In the genomic region with DNA sequence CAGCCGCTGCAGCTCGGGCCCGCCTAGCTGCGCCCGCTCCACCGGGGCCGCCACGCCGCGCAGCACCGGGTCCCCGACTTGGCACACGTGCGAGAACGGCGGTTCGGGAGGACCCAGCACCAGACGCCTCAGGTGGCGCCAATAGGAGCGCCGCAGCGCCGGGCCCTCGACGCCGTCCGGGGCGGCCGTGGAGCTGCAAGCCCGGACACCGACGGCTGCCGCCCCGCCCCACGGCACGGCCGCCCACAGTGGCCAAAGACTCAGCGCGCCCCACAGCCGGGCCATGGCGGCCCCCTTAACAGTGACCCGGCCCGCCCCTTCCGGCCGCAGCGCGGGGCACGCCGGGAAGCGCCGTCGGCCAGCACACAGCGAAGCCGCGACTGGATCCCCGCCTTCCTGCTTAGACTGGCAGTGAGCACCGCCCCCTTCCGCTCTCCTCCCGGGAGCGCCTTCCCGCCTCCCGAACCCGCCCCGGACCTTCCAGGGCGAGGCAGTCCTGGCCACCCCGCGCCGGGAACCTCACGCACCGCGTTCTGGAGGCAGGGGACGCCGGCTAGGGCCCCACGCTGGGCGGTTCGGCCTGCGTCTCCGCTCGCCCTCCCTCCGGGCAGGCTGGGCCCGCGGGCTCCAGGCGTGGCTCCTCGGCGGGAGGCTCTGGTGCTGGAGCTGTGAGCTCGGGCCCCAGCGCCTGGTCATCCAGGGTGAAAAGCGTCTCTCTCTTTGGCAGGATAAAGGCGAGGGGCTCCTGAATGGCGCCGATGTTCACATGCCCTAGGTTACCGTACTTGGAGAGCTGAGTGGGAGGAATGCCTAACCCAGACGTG, we compare ENCODE assay signal across 1 cellular context.
TF ChIP-seq lines count a peak whose summit lies in the region.

A gene with protein sequence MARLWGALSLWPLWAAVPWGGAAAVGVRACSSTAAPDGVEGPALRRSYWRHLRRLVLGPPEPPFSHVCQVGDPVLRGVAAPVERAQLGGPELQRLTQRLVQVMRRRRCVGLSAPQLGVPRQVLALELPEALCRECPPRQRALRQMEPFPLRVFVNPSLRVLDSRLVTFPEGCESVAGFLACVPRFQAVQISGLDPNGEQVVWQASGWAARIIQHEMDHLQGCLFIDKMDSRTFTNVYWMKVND (minus strand): TSS at position 303 of the 824 bp plus-strand sequence. CDS start 18 bp downstream, at position 285.

TF ChIP-seq in GM12878, 131 proteins besides CTCF, POLR2A, EP300 and RAD21 (continued from another document and continues in another):
- TF ChIP-seq, protein P1, sequence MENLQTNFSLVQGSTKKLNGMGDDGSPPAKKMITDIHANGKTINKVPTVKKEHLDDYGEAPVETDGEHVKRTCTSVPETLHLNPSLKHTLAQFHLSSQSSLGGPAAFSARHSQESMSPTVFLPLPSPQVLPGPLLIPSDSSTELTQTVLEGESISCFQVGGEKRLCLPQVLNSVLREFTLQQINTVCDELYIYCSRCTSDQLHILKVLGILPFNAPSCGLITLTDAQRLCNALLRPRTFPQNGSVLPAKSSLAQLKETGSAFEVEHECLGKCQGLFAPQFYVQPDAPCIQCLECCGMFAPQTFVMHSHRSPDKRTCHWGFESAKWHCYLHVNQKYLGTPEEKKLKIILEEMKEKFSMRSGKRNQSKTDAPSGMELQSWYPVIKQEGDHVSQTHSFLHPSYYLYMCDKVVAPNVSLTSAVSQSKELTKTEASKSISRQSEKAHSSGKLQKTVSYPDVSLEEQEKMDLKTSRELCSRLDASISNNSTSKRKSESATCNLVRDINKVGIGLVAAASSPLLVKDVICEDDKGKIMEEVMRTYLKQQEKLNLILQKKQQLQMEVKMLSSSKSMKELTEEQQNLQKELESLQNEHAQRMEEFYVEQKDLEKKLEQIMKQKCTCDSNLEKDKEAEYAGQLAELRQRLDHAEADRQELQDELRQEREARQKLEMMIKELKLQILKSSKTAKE (IDR thresholded peaks at IDR 0.05; ENCODE audit: low read depth, poor library complexity, severe bottlenecking), result no peak
- TF ChIP-seq, protein P2, sequence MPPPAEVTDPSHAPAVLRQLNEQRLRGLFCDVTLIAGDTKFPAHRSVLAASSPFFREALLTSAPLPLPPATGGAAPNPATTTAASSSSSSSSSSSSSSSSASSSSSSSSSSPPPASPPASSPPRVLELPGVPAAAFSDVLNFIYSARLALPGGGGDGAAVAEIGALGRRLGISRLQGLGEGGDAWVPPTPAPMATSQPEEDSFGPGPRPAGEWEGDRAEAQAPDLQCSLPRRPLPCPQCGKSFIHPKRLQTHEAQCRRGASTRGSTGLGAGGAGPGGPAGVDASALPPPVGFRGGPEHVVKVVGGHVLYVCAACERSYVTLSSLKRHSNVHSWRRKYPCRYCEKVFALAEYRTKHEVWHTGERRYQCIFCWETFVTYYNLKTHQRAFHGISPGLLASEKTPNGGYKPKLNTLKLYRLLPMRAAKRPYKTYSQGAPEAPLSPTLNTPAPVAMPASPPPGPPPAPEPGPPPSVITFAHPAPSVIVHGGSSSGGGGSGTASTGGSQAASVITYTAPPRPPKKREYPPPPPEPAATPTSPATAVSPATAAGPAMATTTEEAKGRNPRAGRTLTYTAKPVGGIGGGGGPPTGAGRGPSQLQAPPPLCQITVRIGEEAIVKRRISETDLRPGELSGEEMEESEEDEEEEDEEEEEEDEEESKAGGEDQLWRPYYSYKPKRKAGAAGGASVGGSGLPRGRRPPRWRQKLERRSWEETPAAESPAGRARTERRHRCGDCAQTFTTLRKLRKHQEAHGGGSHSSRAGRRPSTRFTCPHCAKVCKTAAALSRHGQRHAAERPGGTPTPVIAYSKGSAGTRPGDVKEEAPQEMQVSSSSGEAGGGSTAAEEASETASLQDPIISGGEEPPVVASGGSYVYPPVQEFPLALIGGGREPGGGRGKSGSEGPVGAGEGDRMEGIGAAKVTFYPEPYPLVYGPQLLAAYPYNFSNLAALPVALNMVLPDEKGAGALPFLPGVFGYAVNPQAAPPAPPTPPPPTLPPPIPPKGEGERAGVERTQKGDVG (CRISPR knock-in tag; IDR thresholded peaks at IDR 0.05), result no peak
- TF ChIP-seq, protein P3, sequence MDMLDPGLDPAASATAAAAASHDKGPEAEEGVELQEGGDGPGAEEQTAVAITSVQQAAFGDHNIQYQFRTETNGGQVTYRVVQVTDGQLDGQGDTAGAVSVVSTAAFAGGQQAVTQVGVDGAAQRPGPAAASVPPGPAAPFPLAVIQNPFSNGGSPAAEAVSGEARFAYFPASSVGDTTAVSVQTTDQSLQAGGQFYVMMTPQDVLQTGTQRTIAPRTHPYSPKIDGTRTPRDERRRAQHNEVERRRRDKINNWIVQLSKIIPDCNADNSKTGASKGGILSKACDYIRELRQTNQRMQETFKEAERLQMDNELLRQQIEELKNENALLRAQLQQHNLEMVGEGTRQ (IDR thresholded peaks at IDR 0.05; ENCODE audit: borderline replicate concordance, low read depth, low read length), result no peak
- no peak for TF ChIP-seq SRF (IDR thresholded peaks at IDR 0.05; ENCODE audit: low read depth in 2 of 2, low read length in 2 of 2)
- TF ChIP-seq RBBP5 (conservative IDR thresholded peaks at IDR 0.05), result no peak
- TF ChIP-seq, protein P4, sequence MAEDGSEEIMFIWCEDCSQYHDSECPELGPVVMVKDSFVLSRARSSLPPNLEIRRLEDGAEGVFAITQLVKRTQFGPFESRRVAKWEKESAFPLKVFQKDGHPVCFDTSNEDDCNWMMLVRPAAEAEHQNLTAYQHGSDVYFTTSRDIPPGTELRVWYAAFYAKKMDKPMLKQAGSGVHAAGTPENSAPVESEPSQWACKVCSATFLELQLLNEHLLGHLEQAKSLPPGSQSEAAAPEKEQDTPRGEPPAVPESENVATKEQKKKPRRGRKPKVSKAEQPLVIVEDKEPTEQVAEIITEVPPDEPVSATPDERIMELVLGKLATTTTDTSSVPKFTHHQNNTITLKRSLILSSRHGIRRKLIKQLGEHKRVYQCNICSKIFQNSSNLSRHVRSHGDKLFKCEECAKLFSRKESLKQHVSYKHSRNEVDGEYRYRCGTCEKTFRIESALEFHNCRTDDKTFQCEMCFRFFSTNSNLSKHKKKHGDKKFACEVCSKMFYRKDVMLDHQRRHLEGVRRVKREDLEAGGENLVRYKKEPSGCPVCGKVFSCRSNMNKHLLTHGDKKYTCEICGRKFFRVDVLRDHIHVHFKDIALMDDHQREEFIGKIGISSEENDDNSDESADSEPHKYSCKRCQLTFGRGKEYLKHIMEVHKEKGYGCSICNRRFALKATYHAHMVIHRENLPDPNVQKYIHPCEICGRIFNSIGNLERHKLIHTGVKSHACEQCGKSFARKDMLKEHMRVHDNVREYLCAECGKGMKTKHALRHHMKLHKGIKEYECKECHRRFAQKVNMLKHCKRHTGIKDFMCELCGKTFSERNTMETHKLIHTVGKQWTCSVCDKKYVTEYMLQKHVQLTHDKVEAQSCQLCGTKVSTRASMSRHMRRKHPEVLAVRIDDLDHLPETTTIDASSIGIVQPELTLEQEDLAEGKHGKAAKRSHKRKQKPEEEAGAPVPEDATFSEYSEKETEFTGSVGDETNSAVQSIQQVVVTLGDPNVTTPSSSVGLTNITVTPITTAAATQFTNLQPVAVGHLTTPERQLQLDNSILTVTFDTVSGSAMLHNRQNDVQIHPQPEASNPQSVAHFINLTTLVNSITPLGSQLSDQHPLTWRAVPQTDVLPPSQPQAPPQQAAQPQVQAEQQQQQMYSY (CRISPR knock-in tag; IDR thresholded peaks at IDR 0.05), result no peak
- TF ChIP-seq ZZZ3 (IDR thresholded peaks at IDR 0.05; ENCODE audit: control insufficient read depth, insufficient read length, low read depth), result no peak
- no peak for TF ChIP-seq RAD51 (IDR thresholded peaks at IDR 0.05)
- peak; percentile 61; the same call in 1 of the 2 replicates for TF ChIP-seq GATAD2B (conservative IDR thresholded peaks at IDR 0.05; ENCODE audit: low read depth)
- no peak for TF ChIP-seq TCF7 (IDR thresholded peaks at IDR 0.05; ENCODE audit: borderline replicate concordance)
- no peak for TF ChIP-seq CBX3 (IDR thresholded peaks at IDR 0.05; ENCODE audit: borderline replicate concordance, low read depth)
- TF ChIP-seq, protein P5, sequence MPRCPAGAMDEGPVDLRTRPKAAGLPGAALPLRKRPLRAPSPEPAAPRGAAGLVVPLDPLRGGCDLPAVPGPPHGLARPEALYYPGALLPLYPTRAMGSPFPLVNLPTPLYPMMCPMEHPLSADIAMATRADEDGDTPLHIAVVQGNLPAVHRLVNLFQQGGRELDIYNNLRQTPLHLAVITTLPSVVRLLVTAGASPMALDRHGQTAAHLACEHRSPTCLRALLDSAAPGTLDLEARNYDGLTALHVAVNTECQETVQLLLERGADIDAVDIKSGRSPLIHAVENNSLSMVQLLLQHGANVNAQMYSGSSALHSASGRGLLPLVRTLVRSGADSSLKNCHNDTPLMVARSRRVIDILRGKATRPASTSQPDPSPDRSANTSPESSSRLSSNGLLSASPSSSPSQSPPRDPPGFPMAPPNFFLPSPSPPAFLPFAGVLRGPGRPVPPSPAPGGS (IDR thresholded peaks at IDR 0.05; ENCODE audit: borderline replicate concordance, insufficient read depth, low read depth, low read length, poor library complexity, severe bottlenecking), result peak; percentile 81
- TF ChIP-seq PAX8 (IDR thresholded peaks at IDR 0.05), result no peak
- TF ChIP-seq MXI1 (IDR thresholded peaks at IDR 0.05; ENCODE audit: low read depth, low read length), result no peak; the same call in 1 of the 2 replicates
- TF ChIP-seq DPF2 (IDR thresholded peaks at IDR 0.05), result peak; percentile 84
- TF ChIP-seq ZNF24 (IDR thresholded peaks at IDR 0.05), result peak; percentile 40; the same call in 1 of the 2 replicates
- TF ChIP-seq NFIC (IDR thresholded peaks at IDR 0.05; ENCODE audit: low read depth, low read length), result no peak
- no peak for TF ChIP-seq CHD4 (IDR thresholded peaks at IDR 0.05)
- no peak for TF ChIP-seq KDM1A (IDR thresholded peaks at IDR 0.05; ENCODE audit: borderline replicate concordance)
- no peak for TF ChIP-seq MTA3 (IDR thresholded peaks at IDR 0.05; ENCODE audit: borderline replicate concordance, low read length)
- no peak for TF ChIP-seq YBX1 (IDR thresholded peaks at IDR 0.05)
- no peak for TF ChIP-seq ETV6 (conservative IDR thresholded peaks at IDR 0.05 in 1 of 2, IDR thresholded peaks at IDR 0.05 in 1 of 2; ENCODE audit: borderline replicate concordance in 1 of 2, low read depth in 1 of 2)
- no peak for TF ChIP-seq NBN (IDR thresholded peaks at IDR 0.05)
- TF ChIP-seq, protein P6, sequence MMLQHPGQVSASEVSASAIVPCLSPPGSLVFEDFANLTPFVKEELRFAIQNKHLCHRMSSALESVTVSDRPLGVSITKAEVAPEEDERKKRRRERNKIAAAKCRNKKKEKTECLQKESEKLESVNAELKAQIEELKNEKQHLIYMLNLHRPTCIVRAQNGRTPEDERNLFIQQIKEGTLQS (IDR thresholded peaks at IDR 0.05; ENCODE audit: borderline replicate concordance, extremely low read depth, low read depth, low read length), result no peak
- TF ChIP-seq CREB1 (IDR thresholded peaks at IDR 0.05; ENCODE audit: low read depth), result peak; percentile 64; the same call in 1 of the 2 replicates
- no peak for TF ChIP-seq MEF2A (IDR thresholded peaks at IDR 0.05; ENCODE audit: insufficient read depth, low read depth, low read length)
- peak; percentile 98 for TF ChIP-seq POLR2AphosphoS2 (IDR thresholded peaks at IDR 0.05; ENCODE audit: low read depth, low read length)
- no peak for TF ChIP-seq FOXM1 (IDR thresholded peaks at IDR 0.05; ENCODE audit: low read depth, low read length)
- TF ChIP-seq CHD1 (IDR thresholded peaks at IDR 0.05; ENCODE audit: low read depth, low read length), result no peak
- peak; percentile 75; the same call in 1 of the 2 replicates for TF ChIP-seq HDGF (IDR thresholded peaks at IDR 0.05)
- TF ChIP-seq ZNF384 (IDR thresholded peaks at IDR 0.05; ENCODE audit: borderline replicate concordance, low read depth, low read length), result no peak
- no peak for TF ChIP-seq CBX5 (IDR thresholded peaks at IDR 0.05; ENCODE audit: low read depth)
- TF ChIP-seq, protein P7, sequence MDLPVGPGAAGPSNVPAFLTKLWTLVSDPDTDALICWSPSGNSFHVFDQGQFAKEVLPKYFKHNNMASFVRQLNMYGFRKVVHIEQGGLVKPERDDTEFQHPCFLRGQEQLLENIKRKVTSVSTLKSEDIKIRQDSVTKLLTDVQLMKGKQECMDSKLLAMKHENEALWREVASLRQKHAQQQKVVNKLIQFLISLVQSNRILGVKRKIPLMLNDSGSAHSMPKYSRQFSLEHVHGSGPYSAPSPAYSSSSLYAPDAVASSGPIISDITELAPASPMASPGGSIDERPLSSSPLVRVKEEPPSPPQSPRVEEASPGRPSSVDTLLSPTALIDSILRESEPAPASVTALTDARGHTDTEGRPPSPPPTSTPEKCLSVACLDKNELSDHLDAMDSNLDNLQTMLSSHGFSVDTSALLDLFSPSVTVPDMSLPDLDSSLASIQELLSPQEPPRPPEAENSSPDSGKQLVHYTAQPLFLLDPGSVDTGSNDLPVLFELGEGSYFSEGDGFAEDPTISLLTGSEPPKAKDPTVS (IDR thresholded peaks at IDR 0.05; ENCODE audit: low read depth, low read length), result no peak
- TF ChIP-seq, protein P8, sequence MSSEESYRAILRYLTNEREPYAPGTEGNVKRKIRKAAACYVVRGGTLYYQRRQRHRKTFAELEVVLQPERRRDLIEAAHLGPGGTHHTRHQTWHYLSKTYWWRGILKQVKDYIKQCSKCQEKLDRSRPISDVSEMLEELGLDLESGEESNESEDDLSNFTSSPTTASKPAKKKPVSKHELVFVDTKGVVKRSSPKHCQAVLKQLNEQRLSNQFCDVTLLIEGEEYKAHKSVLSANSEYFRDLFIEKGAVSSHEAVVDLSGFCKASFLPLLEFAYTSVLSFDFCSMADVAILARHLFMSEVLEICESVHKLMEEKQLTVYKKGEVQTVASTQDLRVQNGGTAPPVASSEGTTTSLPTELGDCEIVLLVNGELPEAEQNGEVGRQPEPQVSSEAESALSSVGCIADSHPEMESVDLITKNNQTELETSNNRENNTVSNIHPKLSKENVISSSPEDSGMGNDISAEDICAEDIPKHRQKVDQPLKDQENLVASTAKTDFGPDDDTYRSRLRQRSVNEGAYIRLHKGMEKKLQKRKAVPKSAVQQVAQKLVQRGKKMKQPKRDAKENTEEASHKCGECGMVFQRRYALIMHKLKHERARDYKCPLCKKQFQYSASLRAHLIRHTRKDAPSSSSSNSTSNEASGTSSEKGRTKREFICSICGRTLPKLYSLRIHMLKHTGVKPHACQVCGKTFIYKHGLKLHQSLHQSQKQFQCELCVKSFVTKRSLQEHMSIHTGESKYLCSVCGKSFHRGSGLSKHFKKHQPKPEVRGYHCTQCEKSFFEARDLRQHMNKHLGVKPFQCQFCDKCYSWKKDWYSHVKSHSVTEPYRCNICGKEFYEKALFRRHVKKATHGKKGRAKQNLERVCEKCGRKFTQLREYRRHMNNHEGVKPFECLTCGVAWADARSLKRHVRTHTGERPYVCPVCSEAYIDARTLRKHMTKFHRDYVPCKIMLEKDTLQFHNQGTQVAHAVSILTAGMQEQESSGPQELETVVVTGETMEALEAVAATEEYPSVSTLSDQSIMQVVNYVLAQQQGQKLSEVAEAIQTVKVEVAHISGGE (CRISPR knock-in tag; IDR thresholded peaks at IDR 0.05), result no peak
- TF ChIP-seq FOS (IDR thresholded peaks at IDR 0.05; ENCODE audit: borderline replicate concordance, extremely low read depth, insufficient read length), result no peak
- TF ChIP-seq, protein P9, sequence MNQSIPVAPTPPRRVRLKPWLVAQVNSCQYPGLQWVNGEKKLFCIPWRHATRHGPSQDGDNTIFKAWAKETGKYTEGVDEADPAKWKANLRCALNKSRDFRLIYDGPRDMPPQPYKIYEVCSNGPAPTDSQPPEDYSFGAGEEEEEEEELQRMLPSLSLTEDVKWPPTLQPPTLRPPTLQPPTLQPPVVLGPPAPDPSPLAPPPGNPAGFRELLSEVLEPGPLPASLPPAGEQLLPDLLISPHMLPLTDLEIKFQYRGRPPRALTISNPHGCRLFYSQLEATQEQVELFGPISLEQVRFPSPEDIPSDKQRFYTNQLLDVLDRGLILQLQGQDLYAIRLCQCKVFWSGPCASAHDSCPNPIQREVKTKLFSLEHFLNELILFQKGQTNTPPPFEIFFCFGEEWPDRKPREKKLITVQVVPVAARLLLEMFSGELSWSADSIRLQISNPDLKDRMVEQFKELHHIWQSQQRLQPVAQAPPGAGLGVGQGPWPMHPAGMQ (IDR thresholded peaks at IDR 0.05; ENCODE audit: borderline replicate concordance), result no peak
- no peak for TF ChIP-seq RFX5 (IDR thresholded peaks at IDR 0.05; ENCODE audit: low read depth, low read length)
- TF ChIP-seq HDAC2 (IDR thresholded peaks at IDR 0.05), result no peak
